ENCODE assay signal across 1 cellular context in genomic region chr7:6460303-6460702, GRCh38.
TF ChIP-seq lines count a peak whose summit lies in the region.

No MANE protein-coding gene starts in this region.

TF ChIP-seq in HepG2, 621 proteins besides CTCF, POLR2A, EP300 and RAD21 (continued from another document):
- TF ChIP-seq, protein P1, sequence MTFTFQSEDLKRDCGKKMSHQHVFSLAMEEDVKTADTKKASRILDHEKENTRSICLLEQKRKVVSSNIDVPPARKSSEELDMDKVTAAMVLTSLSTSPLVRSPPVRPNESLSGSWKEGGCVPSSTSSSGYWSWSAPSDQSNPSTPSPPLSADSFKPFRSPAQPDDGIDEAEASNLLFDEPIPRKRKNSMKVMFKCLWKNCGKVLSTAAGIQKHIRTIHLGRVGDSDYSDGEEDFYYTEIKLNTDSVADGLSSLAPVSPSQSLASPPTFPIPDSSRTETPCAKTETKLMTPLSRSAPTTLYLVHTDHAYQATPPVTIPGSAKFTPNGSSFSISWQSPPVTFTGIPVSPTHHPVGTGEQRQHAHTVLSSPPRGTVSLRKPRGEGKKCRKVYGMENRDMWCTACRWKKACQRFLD (CRISPR knock-in tag; IDR thresholded peaks at IDR 0.05; ENCODE audit: borderline replicate concordance): no peak
- TF ChIP-seq CHCHD3 (CRISPR knock-in tag; IDR thresholded peaks at IDR 0.05): no peak
- TF ChIP-seq MNT (IDR thresholded peaks at IDR 0.05): 0 out of 2 replicates have a peak, but pooled peaks have one; percentile 37
- no peak for TF ChIP-seq U2AF1 (optimal IDR thresholded peaks at IDR 0.05; ENCODE audit: low read depth, low read length)
- 0 out of 2 replicates have a peak, but pooled peaks have one; percentile 25 for TF ChIP-seq POLR2AphosphoS5 (IDR thresholded peaks at IDR 0.05; ENCODE audit: low read depth, low read length)
- no peak for TF ChIP-seq FOXO4 (CRISPR knock-in tag; conservative IDR thresholded peaks at IDR 0.05)
- TF ChIP-seq CBX5 (CRISPR knock-in tag; IDR thresholded peaks at IDR 0.05; ENCODE audit: borderline replicate concordance): no peak
- TF ChIP-seq ZNF317 (CRISPR knock-in tag; IDR thresholded peaks at IDR 0.05): no peak
- peak; percentile 92 for TF ChIP-seq RBM22 (optimal IDR thresholded peaks at IDR 0.05; ENCODE audit: low read length)
- no peak for TF ChIP-seq ZMAT5 (CRISPR knock-in tag; IDR thresholded peaks at IDR 0.05; ENCODE audit: borderline replicate concordance, low read depth)
- TF ChIP-seq PRDM15 (CRISPR knock-in tag; IDR thresholded peaks at IDR 0.05): no peak
- TF ChIP-seq, protein P2, sequence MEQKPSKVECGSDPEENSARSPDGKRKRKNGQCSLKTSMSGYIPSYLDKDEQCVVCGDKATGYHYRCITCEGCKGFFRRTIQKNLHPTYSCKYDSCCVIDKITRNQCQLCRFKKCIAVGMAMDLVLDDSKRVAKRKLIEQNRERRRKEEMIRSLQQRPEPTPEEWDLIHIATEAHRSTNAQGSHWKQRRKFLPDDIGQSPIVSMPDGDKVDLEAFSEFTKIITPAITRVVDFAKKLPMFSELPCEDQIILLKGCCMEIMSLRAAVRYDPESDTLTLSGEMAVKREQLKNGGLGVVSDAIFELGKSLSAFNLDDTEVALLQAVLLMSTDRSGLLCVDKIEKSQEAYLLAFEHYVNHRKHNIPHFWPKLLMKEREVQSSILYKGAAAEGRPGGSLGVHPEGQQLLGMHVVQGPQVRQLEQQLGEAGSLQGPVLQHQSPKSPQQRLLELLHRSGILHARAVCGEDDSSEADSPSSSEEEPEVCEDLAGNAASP (CRISPR knock-in tag; IDR thresholded peaks at IDR 0.05; ENCODE audit: borderline replicate concordance): no peak
- no peak for TF ChIP-seq ZNF550 (CRISPR knock-in tag; IDR thresholded peaks at IDR 0.05; ENCODE audit: borderline replicate concordance)
- no peak for TF ChIP-seq MEF2D (CRISPR knock-in tag; IDR thresholded peaks at IDR 0.05)
- TF ChIP-seq, protein P3, sequence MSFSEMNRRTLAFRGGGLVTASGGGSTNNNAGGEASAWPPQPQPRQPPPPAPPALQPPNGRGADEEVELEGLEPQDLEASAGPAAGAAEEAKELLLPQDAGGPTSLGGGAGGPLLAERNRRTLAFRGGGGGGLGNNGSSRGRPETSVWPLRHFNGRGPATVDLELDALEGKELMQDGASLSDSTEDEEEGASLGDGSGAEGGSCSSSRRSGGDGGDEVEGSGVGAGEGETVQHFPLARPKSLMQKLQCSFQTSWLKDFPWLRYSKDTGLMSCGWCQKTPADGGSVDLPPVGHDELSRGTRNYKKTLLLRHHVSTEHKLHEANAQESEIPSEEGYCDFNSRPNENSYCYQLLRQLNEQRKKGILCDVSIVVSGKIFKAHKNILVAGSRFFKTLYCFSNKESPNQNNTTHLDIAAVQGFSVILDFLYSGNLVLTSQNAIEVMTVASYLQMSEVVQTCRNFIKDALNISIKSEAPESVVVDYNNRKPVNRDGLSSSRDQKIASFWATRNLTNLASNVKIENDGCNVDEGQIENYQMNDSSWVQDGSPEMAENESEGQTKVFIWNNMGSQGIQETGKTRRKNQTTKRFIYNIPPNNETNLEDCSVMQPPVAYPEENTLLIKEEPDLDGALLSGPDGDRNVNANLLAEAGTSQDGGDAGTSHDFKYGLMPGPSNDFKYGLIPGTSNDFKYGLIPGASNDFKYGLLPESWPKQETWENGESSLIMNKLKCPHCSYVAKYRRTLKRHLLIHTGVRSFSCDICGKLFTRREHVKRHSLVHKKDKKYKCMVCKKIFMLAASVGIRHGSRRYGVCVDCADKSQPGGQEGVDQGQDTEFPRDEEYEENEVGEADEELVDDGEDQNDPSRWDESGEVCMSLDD (CRISPR knock-in tag; IDR thresholded peaks at IDR 0.05; ENCODE audit: borderline replicate concordance): no peak
- no peak for TF ChIP-seq XRCC5 (optimal IDR thresholded peaks at IDR 0.05; ENCODE audit: low read length)
- peak; percentile 50 for TF ChIP-seq POLR2G (IDR thresholded peaks at IDR 0.05; ENCODE audit: low read depth, low read length)
- no peak for TF ChIP-seq CAMTA2 (CRISPR knock-in tag; IDR thresholded peaks at IDR 0.05; ENCODE audit: borderline replicate concordance)
- TF ChIP-seq KLF6 (CRISPR knock-in tag; IDR thresholded peaks at IDR 0.05): no peak
- no peak for TF ChIP-seq ARID2 (CRISPR knock-in tag; IDR thresholded peaks at IDR 0.05; ENCODE audit: borderline replicate concordance)
- TF ChIP-seq ZNF318 (CRISPR knock-in tag; IDR thresholded peaks at IDR 0.05): no peak
